20 cellular contexts compared by ENCODE assay signal in genomic region chr7:76050545-76050944, GRCh38. TPM values are rescaled to one million over a fixed set of nuclear protein-coding genes. Genes with fewer than 3 reads are reported as not detected.
DNase-seq lines count a peak whose midpoint lies in the region; ATAC-seq and TF ChIP-seq lines count a peak whose summit lies in the region.
"Had no signal": no experiment of that assay in that cellular context is flagged by ENCODE, and none has a peak within 500 bp of the region (broad histone marks: within the 10 kb centered on the region; RNA-seq: fewer than 3 reads in every experiment).

No MANE protein-coding gene starts in this region.

- H3K27me3 ChIP-seq in GM23338 (ENCODE audit: insufficient read depth) = no peaks in the 10 kb centered on the region
- H3K27me3 ChIP-seq in left lung = no peaks in the 10 kb centered on the region
- no peaks in the 10 kb centered on the region for H3K27me3 ChIP-seq in testis
- H3K27me3 ChIP-seq: pancreas, tibial artery had no signal

- H3K4me3 ChIP-seq in GM23338 (no peak overlapping the region), left lung (no peak overlapping the region), testis (no peak overlapping the region)
- H3K4me3 ChIP-seq: pancreas, tibial artery had no signal

- TF ChIP-seq POLR2A in testis (IDR thresholded peaks at IDR 0.05) = no peak

- H3K36me3 Mint-ChIP-seq in T-helper 1 cell treated with Interleukin-12 subunit alpha and Interleukin-12 subunit beta and Interleukin-4 antibody, amounts not matched to agents 30 μg/mL and 1 μg/mL, for 36 hours (ENCODE audit: low read depth) = peaks cover 28% of the 10 kb centered on the region
- H3K36me3 Mint-ChIP-seq in GM23338 (ENCODE audit: low read depth) (peaks cover 27% of the 10 kb centered on the region), nephron (ENCODE audit: low read depth) (peaks cover 17% of the 10 kb centered on the region)
- peaks cover 38% of the 10 kb centered on the region for H3K36me3 Mint-ChIP-seq in activated naive CD8-positive, alpha-beta T cell treated with anti-CD3 and anti-CD28 coated beads for 36 hours

- 84 to 93% methylated on average over 5 of the region's 5 CpGs for WGBS in testis, 2 donors

- DNase-seq in T-helper 1 cell (no peak), GM23338 (ENCODE audit: low spot score) (no peak), left lung (no peak), testis (no peak), occipital lobe (lab: John Stamatoyannopoulos, UW) (no peak)
- no peak for DNase-seq in activated naive CD8-positive, alpha-beta T cell treated with anti-CD3 and anti-CD28 coated beads for 36 hours
- DNase-seq: activated CD8-positive, alpha-beta memory T cell treated with anti-CD3 and anti-CD28 coated beads for 24 hours; DMS153; HCEC 1CT; kidney glomerular epithelial cell; midbrain; NCI-H1930; pancreas; SIG-M5; stimulated activated CD4-positive, alpha-beta T cell treated with anti-CD3 and anti-CD28 coated beads, Interleukin-4, amount 100 ng/mL, for 24 hours; stimulated activated CD8-positive, alpha-beta memory T cell treated with anti-CD3 and anti-CD28 coated beads, Interleukin-4, amount 100 ng/mL, for 48 hours; tibial artery had no signal

- H3K9me2 ChIP-seq in GM23338 (ENCODE audit: insufficient read depth) = no peaks in the 10 kb centered on the region; the same call in 1 of the 2 replicates

- H3K36me3 ChIP-seq in GM23338 (ENCODE audit: insufficient read depth) = peaks cover 12% of the 10 kb centered on the region
- H3K36me3 ChIP-seq in left lung = peaks cover 0 to 34% of the 10 kb centered on the region in 2 donors
- no peaks in the 10 kb centered on the region for H3K36me3 ChIP-seq in testis (ENCODE audit: low read depth, missing control alignments)
- H3K36me3 ChIP-seq: pancreas had no signal

- H3K27ac Mint-ChIP-seq in T-helper 1 cell treated with Interleukin-12 subunit alpha and Interleukin-12 subunit beta and Interleukin-4 antibody, amounts not matched to agents 30 μg/mL and 1 μg/mL, for 36 hours = peak overlapping the region; percentile 86
- peak overlapping the region; percentile 54 for H3K27ac Mint-ChIP-seq in GM23338
- H3K27ac Mint-ChIP-seq in activated naive CD8-positive, alpha-beta T cell treated with anti-CD3 and anti-CD28 coated beads for 36 hours = peak overlapping the region; percentile 47
- H3K27ac Mint-ChIP-seq in nephron = no peak overlapping the region

- H3K9me3 ChIP-seq in left lung = no peaks in the 10 kb centered on the region
- H3K9me3 ChIP-seq in testis = no peaks in the 10 kb centered on the region
- H3K9me3 ChIP-seq: pancreas, tibial artery had no signal

- no peaks in the 10 kb centered on the region for H3K9me3 Mint-ChIP-seq in T-helper 1 cell treated with Interleukin-12 subunit alpha and Interleukin-12 subunit beta and Interleukin-4 antibody, amounts not matched to agents 30 μg/mL and 1 μg/mL, for 36 hours
- H3K9me3 Mint-ChIP-seq in GM23338 = no peaks in the 10 kb centered on the region
- no peaks in the 10 kb centered on the region for H3K9me3 Mint-ChIP-seq in activated naive CD8-positive, alpha-beta T cell treated with anti-CD3 and anti-CD28 coated beads for 36 hours
- H3K9me3 Mint-ChIP-seq in nephron = no peaks in the 10 kb centered on the region

- peaks cover 92% of the 10 kb centered on the region for H3K79me2 ChIP-seq in GM23338 (replicated peaks; ENCODE audit: insufficient read depth)

- H3K4me1 ChIP-seq in GM23338 (ENCODE audit: insufficient read depth) (peaks cover 6% of the 10 kb centered on the region), left lung (peaks cover 5 to 46% of the 10 kb centered on the region in 2 donors), testis (peaks cover 20% of the 10 kb centered on the region)

- TF ChIP-seq CTCF in GM23338 (conservative IDR thresholded peaks at IDR 0.05; ENCODE audit: low read depth in 2 of 2) (no peak), nephron (IDR thresholded peaks at IDR 0.05; ENCODE audit: unreplicated experiment in 3 of 3) (no peak), left lung (IDR thresholded peaks at IDR 0.05) (no peak), testis (IDR thresholded peaks at IDR 0.05) (no peak)

- H3K4me3 Mint-ChIP-seq in T-helper 1 cell treated with Interleukin-12 subunit alpha and Interleukin-12 subunit beta and Interleukin-4 antibody, amounts not matched to agents 30 μg/mL and 1 μg/mL, for 36 hours = peak overlapping the region; percentile 52
- H3K4me3 Mint-ChIP-seq in GM23338 (no peak overlapping the region; the same call in 2 of the 3 replicates), nephron (peak overlapping the region; percentile 19 to 75 (median 47))
- peak overlapping the region; percentile 44 for H3K4me3 Mint-ChIP-seq in activated naive CD8-positive, alpha-beta T cell treated with anti-CD3 and anti-CD28 coated beads for 36 hours

- peaks cover 34% of the 10 kb centered on the region for H3K4me1 Mint-ChIP-seq in T-helper 1 cell treated with Interleukin-12 subunit alpha and Interleukin-12 subunit beta and Interleukin-4 antibody, amounts not matched to agents 30 μg/mL and 1 μg/mL, for 36 hours (ENCODE audit: low read depth)
- peaks cover 38% of the 10 kb centered on the region for H3K4me1 Mint-ChIP-seq in GM23338
- peaks cover 35% of the 10 kb centered on the region for H3K4me1 Mint-ChIP-seq in activated naive CD8-positive, alpha-beta T cell treated with anti-CD3 and anti-CD28 coated beads for 36 hours
- H3K4me1 Mint-ChIP-seq in nephron = peaks cover 33% of the 10 kb centered on the region

- no peak overlapping the region for H3K4me2 ChIP-seq in GM23338

- intact Hi-C loops in left lung (cut with DNase I) (no loop called here), testis (cut with DNase I; ENCODE audit: low total_unique reads) (no loop called here)

- no peaks in the 10 kb centered on the region for H3K27me3 Mint-ChIP-seq in T-helper 1 cell treated with Interleukin-12 subunit alpha and Interleukin-12 subunit beta and Interleukin-4 antibody, amounts not matched to agents 30 μg/mL and 1 μg/mL, for 36 hours (ENCODE audit: low read depth)
- H3K27me3 Mint-ChIP-seq in GM23338 (ENCODE audit: insufficient read depth, low read depth, poor library complexity) (peaks cover 8% of the 10 kb centered on the region), nephron (ENCODE audit: low read depth) (no peaks in the 10 kb centered on the region)
- H3K27me3 Mint-ChIP-seq in activated naive CD8-positive, alpha-beta T cell treated with anti-CD3 and anti-CD28 coated beads for 36 hours = no peaks in the 10 kb centered on the region

- no peaks in the 10 kb centered on the region; the same call in 1 of the 2 replicates for H3F3A ChIP-seq in GM23338 (replicated peaks; ENCODE audit: low read depth)

- no peak overlapping the region for H2AFZ ChIP-seq in GM23338

- no peak overlapping the region for H3K27ac ChIP-seq in GM23338 (ENCODE audit: low read depth)
- no peak overlapping the region for H3K27ac ChIP-seq in left lung
- H3K27ac ChIP-seq in testis = no peak overlapping the region
- H3K27ac ChIP-seq: 22Rv1, pancreas, tibial artery had no signal

- ATAC-seq in GM23338 = no peak
- no peak for ATAC-seq in left lung
- ATAC-seq: pancreas had no signal

- peaks cover 39% of the 10 kb centered on the region for H4K20me1 ChIP-seq in GM23338 (replicated peaks; ENCODE audit: insufficient read depth)

TF ChIP-seq in GM23338, 12 proteins besides CTCF, POLR2A, EP300 and RAD21 (continues in another document):
- no peak for TF ChIP-seq POLR2AphosphoS5 (IDR thresholded peaks at IDR 0.05; ENCODE audit: low read depth)
- TF ChIP-seq NANOG (IDR thresholded peaks at IDR 0.05; ENCODE audit: borderline replicate concordance) = no peak

RNA-seq across cellular contexts. Expression of gene MDH2, which starts 2.6 kb away (rescaled TPM):
- total RNA-seq in GM23338 (2014; rRNA removed; shearing (Covaris generic)) = 126 and 150 TPM in 2 replicates
- 163 and 180 TPM in 2 replicates for polyA plus RNA-seq in GM23338 (2016; fragmentation: Nextera tagmentation; extraction: Ambion mirVana)
- total RNA-seq in activated naive CD8-positive, alpha-beta T cell treated with anti-CD3 and anti-CD28 coated beads for 36 hours = 100 to 1,000 TPM; 304 to 310 TPM
- total RNA-seq in left lung = 100 to 1,000 TPM; 153 to 166 TPM
- total RNA-seq in testis = 100 to 1,000 TPM in 1 of 2 donors, 10 to 100 TPM in 1; 93.3 to 102 TPM
- 154 TPM for polyA plus RNA-seq in testis (ENCODE audit: insufficient read depth, low read depth, low replicate concordance)
- 34.8 TPM for total RNA-seq in occipital lobe

RNA-seq across cellular contexts. Expression of gene STYXL1, which starts 2.7 kb away (rescaled TPM):
- 28.0 and 47.5 TPM in 2 replicates for total RNA-seq in GM23338 (2014; rRNA removed; shearing (Covaris generic))
- 38.3 and 39.2 TPM in 2 replicates for polyA plus RNA-seq in GM23338 (2016; fragmentation: Nextera tagmentation; extraction: Ambion mirVana)
- 10 to 100 TPM; 28.2 to 30.4 TPM for total RNA-seq in activated naive CD8-positive, alpha-beta T cell treated with anti-CD3 and anti-CD28 coated beads for 36 hours
- total RNA-seq in left lung = 10 to 100 TPM; 32.4 to 39.7 TPM
- 10 to 100 TPM; 47.0 to 48.3 TPM for total RNA-seq in testis
- polyA plus RNA-seq in testis (ENCODE audit: insufficient read depth, low read depth, low replicate concordance) = 122 TPM
- 18.4 TPM for total RNA-seq in occipital lobe

RNA-seq across cellular contexts. Expression of gene TMEM120A, which starts 56.1 kb away (rescaled TPM):
- 12.7 TPM in 2 replicates for total RNA-seq in GM23338 (2014; rRNA removed; shearing (Covaris generic))
- polyA plus RNA-seq in GM23338 (2016; fragmentation: Nextera tagmentation; extraction: Ambion mirVana) = 22.3 and 27.1 TPM in 2 replicates
- total RNA-seq in activated naive CD8-positive, alpha-beta T cell treated with anti-CD3 and anti-CD28 coated beads for 36 hours = 10 to 100 TPM; 19.6 to 22.1 TPM
- 10 to 100 TPM; 32.3 to 50.4 TPM for total RNA-seq in left lung
- 100 to 1,000 TPM in 1 of 2 donors, 10 to 100 TPM in 1; 85.9 to 150 TPM for total RNA-seq in testis
- 270 TPM for polyA plus RNA-seq in testis (ENCODE audit: insufficient read depth, low read depth, low replicate concordance)
- 19.8 TPM for total RNA-seq in occipital lobe

Comparison
In these comparisons a context has a peak if more than half of its experiments do, and no peak if none do; other contexts are left out.
1. H3K27ac Mint-ChIP-seq: peak in T-helper 1 cell treated with Interleukin-12 subunit alpha and Interleukin-12 subunit beta and Interleukin-4 antibody, amounts not matched to agents 30 μg/mL and 1 μg/mL, for 36 hours (single experiment), GM23338 (single experiment) and activated naive CD8-positive, alpha-beta T cell treated with anti-CD3 and anti-CD28 coated beads for 36 hours (single experiment); none in nephron (0 of 3).